ENCODE assay signal across 9 cellular contexts in the genomic region with DNA sequence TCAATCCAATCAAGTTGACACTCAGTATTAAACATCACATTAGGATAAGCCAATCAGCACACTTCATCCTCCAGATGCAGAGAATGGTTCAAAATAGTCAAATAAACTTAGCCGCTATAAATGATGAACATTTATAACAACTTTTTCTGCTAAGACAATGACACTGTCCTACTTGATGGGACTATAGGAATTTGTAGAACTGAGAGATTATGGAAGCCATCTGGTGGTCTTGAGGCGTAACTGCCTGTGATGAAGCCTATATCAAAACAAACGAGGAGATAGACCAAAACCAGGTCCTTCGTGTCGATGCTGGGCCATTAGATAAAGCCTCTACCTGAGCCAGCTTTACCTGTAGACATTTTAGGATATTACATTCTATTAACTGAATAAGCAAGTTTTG.
DNase-seq lines count a peak whose midpoint lies in the region; ATAC-seq and TF ChIP-seq lines count a peak whose summit lies in the region.
"Had no signal": no experiment of that assay in that cellular context is flagged by ENCODE, and none has a peak within 500 bp of the region (broad histone marks: within the 10 kb centered on the region; RNA-seq: fewer than 3 reads in every experiment).

No MANE protein-coding gene starts in this region.

- peak; percentile 20 for TF ChIP-seq CTCF in GM10248 (IDR thresholded peaks at IDR 0.05; ENCODE audit: control extremely low read depth, extremely low read depth, low read depth, missing control alignments)
- 0 out of 2 replicates have a peak, but pooled peaks have one; percentile 16 for TF ChIP-seq CTCF in RWPE1 (conservative IDR thresholded peaks at IDR 0.05; ENCODE audit: low read depth)

- POLR2A ChIA-PET in GM10248 (lab: Yijun Ruan, JAX) (no interaction called here), RWPE1 (lab: Yijun Ruan, JAX; ENCODE audit: low non-redundant PET) (no interaction called here)

- H3K27ac ChIP-seq in RWPE1 = no peak overlapping the region
- H3K27ac ChIP-seq: SJSA1 had no signal

- DNase-seq in GM10248 (ENCODE audit: extremely low spot score) (no peak), RWPE1 (ENCODE audit: low spot score) (no peak), iPS-NIHi11 (ENCODE audit: low spot score) (peak; percentile 34), 8988T (no peak), amygdala (lab: John Stamatoyannopoulos, UW) (no peak), NCI-H2029 treated with DMSO at 0.1 percent for 48 hours (lab: John Stamatoyannopoulos, UW) (no peak)

- ATAC-seq in HG02884 (IDR thresholded peaks at IDR 0.05; ENCODE audit: unreplicated experiment) (peak; percentile 42), HG03196 (IDR thresholded peaks at IDR 0.05; ENCODE audit: unreplicated experiment) (no peak)

- CTCF ChIA-PET in GM10248 (lab: Yijun Ruan, JAX) = interaction anchor here (1.0 to 3.4 kb wide), 4 partner anchors 10 to 166 kb away, joined by 3 to 10 read pairs (median 5); no protein-coding TSS in a partner anchor
- CTCF ChIA-PET in RWPE1 (lab: Yijun Ruan, JAX) = no interaction called here
